1 cellular context compared by ENCODE assay signal in the genomic region with DNA sequence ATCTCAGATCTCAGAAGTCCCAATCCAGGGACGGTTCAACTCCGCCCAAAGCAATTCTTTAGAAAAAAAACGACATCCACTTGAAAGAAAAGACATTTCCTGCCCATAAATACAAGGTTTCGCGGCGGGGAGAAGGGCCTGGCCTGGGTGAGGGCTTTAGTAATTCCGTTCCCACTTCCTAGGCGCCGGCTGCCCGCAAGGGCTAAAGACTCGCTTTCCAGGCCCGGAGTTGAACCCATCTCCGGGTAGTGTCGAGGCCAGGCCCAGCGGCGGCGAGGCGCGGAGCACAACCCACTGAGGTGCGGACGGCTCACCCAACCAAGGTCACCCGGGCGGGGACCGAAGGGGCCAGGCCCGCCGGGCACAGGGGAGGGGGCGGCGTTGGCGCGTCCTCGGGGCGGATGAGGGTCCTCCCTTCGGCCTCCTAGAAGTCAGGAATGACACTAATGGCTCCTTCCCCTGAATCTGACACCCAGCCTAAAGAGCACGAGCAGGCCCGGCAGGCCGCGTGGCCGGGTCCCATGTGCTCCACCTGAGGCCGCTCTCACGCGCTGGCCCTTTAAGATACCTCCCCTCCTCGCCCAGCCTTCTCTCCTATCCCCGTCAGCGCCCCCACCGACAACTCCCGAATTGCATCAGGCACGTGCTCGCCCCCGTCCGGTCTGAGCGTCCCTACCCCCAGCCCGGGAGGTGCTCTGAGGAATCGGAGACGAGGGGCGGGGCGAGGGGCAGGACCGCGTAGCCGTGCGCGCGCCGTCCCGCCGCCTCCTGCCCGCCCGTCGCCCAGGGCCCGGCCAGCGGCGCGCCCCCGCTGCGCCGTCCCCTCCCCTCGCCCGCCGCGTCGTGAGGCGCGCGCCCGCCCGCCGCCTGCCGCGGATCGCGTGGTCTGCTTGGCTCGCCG.
TF ChIP-seq lines count a peak whose summit lies in the region.

No MANE protein-coding gene starts in this region.

TF ChIP-seq in K562, 482 proteins besides CTCF, POLR2A, EP300 and RAD21 (continued from another document and continues in another):
- TF ChIP-seq, protein P1, sequence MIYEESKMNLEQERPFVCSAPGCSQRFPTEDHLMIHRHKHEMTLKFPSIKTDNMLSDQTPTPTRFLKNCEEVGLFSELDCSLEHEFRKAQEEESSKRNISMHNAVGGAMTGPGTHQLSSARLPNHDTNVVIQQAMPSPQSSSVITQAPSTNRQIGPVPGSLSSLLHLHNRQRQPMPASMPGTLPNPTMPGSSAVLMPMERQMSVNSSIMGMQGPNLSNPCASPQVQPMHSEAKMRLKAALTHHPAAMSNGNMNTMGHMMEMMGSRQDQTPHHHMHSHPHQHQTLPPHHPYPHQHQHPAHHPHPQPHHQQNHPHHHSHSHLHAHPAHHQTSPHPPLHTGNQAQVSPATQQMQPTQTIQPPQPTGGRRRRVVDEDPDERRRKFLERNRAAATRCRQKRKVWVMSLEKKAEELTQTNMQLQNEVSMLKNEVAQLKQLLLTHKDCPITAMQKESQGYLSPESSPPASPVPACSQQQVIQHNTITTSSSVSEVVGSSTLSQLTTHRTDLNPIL (CRISPR knock-in tag; IDR thresholded peaks at IDR 0.05), result no peak
- TF ChIP-seq, protein P2, sequence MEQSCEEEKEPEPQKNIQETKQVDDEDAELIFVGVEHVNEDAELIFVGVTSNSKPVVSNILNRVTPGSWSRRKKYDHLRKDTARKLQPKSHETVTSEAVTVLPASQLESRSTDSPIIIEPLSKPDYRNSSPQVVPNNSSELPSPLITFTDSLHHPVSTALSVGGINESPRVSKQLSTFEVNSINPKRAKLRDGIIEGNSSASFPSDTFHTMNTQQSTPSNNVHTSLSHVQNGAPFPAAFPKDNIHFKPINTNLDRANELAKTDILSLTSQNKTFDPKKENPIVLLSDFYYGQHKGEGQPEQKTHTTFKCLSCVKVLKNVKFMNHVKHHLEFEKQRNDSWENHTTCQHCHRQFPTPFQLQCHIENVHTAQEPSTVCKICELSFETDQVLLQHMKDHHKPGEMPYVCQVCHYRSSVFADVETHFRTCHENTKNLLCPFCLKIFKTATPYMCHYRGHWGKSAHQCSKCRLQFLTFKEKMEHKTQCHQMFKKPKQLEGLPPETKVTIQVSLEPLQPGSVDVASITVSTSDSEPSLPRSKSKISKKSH (CRISPR knock-in tag; IDR thresholded peaks at IDR 0.05), result no peak
- TF ChIP-seq, protein P3, sequence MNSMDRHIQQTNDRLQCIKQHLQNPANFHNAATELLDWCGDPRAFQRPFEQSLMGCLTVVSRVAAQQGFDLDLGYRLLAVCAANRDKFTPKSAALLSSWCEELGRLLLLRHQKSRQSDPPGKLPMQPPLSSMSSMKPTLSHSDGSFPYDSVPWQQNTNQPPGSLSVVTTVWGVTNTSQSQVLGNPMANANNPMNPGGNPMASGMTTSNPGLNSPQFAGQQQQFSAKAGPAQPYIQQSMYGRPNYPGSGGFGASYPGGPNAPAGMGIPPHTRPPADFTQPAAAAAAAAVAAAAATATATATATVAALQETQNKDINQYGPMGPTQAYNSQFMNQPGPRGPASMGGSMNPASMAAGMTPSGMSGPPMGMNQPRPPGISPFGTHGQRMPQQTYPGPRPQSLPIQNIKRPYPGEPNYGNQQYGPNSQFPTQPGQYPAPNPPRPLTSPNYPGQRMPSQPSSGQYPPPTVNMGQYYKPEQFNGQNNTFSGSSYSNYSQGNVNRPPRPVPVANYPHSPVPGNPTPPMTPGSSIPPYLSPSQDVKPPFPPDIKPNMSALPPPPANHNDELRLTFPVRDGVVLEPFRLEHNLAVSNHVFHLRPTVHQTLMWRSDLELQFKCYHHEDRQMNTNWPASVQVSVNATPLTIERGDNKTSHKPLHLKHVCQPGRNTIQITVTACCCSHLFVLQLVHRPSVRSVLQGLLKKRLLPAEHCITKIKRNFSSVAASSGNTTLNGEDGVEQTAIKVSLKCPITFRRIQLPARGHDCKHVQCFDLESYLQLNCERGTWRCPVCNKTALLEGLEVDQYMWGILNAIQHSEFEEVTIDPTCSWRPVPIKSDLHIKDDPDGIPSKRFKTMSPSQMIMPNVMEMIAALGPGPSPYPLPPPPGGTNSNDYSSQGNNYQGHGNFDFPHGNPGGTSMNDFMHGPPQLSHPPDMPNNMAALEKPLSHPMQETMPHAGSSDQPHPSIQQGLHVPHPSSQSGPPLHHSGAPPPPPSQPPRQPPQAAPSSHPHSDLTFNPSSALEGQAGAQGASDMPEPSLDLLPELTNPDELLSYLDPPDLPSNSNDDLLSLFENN (IDR thresholded peaks at IDR 0.05; ENCODE audit: low read depth in 2 of 2, low read length in 2 of 2), result no peak
- TF ChIP-seq KDM1A (IDR thresholded peaks at IDR 0.05) (no peak), NFYB (IDR thresholded peaks at IDR 0.05; ENCODE audit: extremely low read depth, insufficient read length) (no peak), ZNF23 (CRISPR knock-in tag; IDR thresholded peaks at IDR 0.05) (no peak), RBM17 (IDR thresholded peaks at IDR 0.05; ENCODE audit: borderline replicate concordance, low read depth, low read length) (no peak), ELF1 (tag; IDR thresholded peaks at IDR 0.05) (no peak), ATF7 (IDR thresholded peaks at IDR 0.05) (peak; percentile 89), FOXJ3 (CRISPR knock-in tag; IDR thresholded peaks at IDR 0.05) (no peak), CREBBP (IDR thresholded peaks at IDR 0.05; ENCODE audit: low read depth, low read length) (no peak), ZNF146 (CRISPR knock-in tag; IDR thresholded peaks at IDR 0.05; ENCODE audit: unreplicated experiment) (no peak), TEAD1 (CRISPR knock-in tag; IDR thresholded peaks at IDR 0.05) (peak; percentile 39 to 92), ILF3 (IDR thresholded peaks at IDR 0.05; ENCODE audit: borderline replicate concordance) (no peak), ZNF253 (CRISPR knock-in tag; conservative IDR thresholded peaks at IDR 0.05) (no peak), JUND (IDR thresholded peaks at IDR 0.05; ENCODE audit: borderline replicate concordance, low read depth, low read length) (peak; percentile 82), JUND (tag; IDR thresholded peaks at IDR 0.05; ENCODE audit: borderline replicate concordance, low read depth, low read length) (peak; percentile 17; the same call in 1 of the 3 replicates), JUNB (CRISPR knock-in tag; conservative IDR thresholded peaks at IDR 0.05) (no peak), MECOM (CRISPR knock-in tag; IDR thresholded peaks at IDR 0.05) (no peak), TCF7 (IDR thresholded peaks at IDR 0.05; ENCODE audit: borderline replicate concordance) (no peak), CEBPB (tag; IDR thresholded peaks at IDR 0.05) (peak; percentile 76), RUNX1 (IDR thresholded peaks at IDR 0.05; ENCODE audit: low read depth) (no peak), MTA2 (IDR thresholded peaks at IDR 0.05; ENCODE audit: low read depth) (no peak), EWSR1 (IDR thresholded peaks at IDR 0.05; ENCODE audit: borderline replicate concordance, low read depth, partially characterized antibody) (no peak), SLC30A9 (CRISPR knock-in tag; IDR thresholded peaks at IDR 0.05) (no peak), BCL6 (CRISPR knock-in tag; IDR thresholded peaks at IDR 0.05) (no peak), POLR2H (tag; IDR thresholded peaks at IDR 0.05; ENCODE audit: low read depth) (no peak), RFX1 (IDR thresholded peaks at IDR 0.05) (no peak), FOXM1 (IDR thresholded peaks at IDR 0.05; ENCODE audit: low read depth) (peak; percentile 55; the same call in 1 of the 2 replicates), FOXM1 (CRISPR knock-in tag; IDR thresholded peaks at IDR 0.05; ENCODE audit: low read depth) (0 out of 2 replicates have a peak, but pooled peaks have one; percentile 53), BRF1 (IDR thresholded peaks at IDR 0.05; ENCODE audit: borderline replicate concordance, extremely low read depth, insufficient read length) (no peak), ARID1B (IDR thresholded peaks at IDR 0.05) (peak; percentile 60; the same call in 1 of the 2 replicates), TSC22D4 (tag; IDR thresholded peaks at IDR 0.05) (no peak), IRF2 (CRISPR knock-in tag; IDR thresholded peaks at IDR 0.05) (no peak), ZNF239 (CRISPR knock-in tag; IDR thresholded peaks at IDR 0.05) (no peak), ATF1 (CRISPR knock-in tag; IDR thresholded peaks at IDR 0.05) (no peak), ATF1 (tag; IDR thresholded peaks at IDR 0.05) (peak; percentile 73), ZNF184 (CRISPR knock-in tag; IDR thresholded peaks at IDR 0.05) (no peak)
- TF ChIP-seq, protein P4, sequence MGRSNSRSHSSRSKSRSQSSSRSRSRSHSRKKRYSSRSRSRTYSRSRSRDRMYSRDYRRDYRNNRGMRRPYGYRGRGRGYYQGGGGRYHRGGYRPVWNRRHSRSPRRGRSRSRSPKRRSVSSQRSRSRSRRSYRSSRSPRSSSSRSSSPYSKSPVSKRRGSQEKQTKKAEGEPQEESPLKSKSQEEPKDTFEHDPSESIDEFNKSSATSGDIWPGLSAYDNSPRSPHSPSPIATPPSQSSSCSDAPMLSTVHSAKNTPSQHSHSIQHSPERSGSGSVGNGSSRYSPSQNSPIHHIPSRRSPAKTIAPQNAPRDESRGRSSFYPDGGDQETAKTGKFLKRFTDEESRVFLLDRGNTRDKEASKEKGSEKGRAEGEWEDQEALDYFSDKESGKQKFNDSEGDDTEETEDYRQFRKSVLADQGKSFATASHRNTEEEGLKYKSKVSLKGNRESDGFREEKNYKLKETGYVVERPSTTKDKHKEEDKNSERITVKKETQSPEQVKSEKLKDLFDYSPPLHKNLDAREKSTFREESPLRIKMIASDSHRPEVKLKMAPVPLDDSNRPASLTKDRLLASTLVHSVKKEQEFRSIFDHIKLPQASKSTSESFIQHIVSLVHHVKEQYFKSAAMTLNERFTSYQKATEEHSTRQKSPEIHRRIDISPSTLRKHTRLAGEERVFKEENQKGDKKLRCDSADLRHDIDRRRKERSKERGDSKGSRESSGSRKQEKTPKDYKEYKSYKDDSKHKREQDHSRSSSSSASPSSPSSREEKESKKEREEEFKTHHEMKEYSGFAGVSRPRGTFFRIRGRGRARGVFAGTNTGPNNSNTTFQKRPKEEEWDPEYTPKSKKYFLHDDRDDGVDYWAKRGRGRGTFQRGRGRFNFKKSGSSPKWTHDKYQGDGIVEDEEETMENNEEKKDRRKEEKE (IDR thresholded peaks at IDR 0.05; ENCODE audit: borderline replicate concordance in 1 of 2, control insufficient read depth in 1 of 2, low read depth in 2 of 2, low read length in 1 of 2), result peak in 1 of 2 experiments; percentile 40; a peak in 1 of 4 replicates
- TF ChIP-seq, protein P5, sequence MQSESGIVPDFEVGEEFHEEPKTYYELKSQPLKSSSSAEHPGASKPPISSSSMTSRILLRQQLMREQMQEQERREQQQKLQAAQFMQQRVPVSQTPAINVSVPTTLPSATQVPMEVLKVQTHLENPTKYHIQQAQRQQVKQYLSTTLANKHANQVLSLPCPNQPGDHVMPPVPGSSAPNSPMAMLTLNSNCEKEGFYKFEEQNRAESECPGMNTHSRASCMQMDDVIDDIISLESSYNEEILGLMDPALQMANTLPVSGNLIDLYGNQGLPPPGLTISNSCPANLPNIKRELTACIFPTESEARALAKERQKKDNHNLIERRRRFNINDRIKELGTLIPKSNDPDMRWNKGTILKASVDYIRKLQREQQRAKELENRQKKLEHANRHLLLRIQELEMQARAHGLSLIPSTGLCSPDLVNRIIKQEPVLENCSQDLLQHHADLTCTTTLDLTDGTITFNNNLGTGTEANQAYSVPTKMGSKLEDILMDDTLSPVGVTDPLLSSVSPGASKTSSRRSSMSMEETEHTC (IDR thresholded peaks at IDR 0.05), result peak; percentile 95
- TF ChIP-seq, protein P6, sequence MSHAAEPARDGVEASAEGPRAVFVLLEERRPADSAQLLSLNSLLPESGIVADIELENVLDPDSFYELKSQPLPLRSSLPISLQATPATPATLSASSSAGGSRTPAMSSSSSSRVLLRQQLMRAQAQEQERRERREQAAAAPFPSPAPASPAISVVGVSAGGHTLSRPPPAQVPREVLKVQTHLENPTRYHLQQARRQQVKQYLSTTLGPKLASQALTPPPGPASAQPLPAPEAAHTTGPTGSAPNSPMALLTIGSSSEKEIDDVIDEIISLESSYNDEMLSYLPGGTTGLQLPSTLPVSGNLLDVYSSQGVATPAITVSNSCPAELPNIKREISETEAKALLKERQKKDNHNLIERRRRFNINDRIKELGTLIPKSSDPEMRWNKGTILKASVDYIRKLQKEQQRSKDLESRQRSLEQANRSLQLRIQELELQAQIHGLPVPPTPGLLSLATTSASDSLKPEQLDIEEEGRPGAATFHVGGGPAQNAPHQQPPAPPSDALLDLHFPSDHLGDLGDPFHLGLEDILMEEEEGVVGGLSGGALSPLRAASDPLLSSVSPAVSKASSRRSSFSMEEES (CRISPR knock-in tag; IDR thresholded peaks at IDR 0.05), result peak; percentile 20; the same call in 1 of the 2 replicates
- TF ChIP-seq, protein P7, sequence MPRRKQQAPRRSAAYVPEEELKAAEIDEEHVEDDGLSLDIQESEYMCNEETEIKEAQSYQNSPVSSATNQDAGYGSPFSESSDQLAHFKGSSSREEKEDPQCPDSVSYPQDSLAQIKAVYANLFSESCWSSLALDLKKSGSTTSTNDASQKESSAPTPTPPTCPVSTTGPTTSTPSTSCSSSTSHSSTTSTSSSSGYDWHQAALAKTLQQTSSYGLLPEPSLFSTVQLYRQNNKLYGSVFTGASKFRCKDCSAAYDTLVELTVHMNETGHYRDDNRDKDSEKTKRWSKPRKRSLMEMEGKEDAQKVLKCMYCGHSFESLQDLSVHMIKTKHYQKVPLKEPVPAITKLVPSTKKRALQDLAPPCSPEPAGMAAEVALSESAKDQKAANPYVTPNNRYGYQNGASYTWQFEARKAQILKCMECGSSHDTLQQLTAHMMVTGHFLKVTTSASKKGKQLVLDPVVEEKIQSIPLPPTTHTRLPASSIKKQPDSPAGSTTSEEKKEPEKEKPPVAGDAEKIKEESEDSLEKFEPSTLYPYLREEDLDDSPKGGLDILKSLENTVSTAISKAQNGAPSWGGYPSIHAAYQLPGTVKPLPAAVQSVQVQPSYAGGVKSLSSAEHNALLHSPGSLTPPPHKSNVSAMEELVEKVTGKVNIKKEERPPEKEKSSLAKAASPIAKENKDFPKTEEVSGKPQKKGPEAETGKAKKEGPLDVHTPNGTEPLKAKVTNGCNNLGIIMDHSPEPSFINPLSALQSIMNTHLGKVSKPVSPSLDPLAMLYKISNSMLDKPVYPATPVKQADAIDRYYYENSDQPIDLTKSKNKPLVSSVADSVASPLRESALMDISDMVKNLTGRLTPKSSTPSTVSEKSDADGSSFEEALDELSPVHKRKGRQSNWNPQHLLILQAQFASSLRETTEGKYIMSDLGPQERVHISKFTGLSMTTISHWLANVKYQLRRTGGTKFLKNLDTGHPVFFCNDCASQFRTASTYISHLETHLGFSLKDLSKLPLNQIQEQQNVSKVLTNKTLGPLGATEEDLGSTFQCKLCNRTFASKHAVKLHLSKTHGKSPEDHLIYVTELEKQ (CRISPR knock-in tag; IDR thresholded peaks at IDR 0.05), result 0 out of 2 replicates have a peak, but pooled peaks have one; percentile 41
- TF ChIP-seq, protein P8, sequence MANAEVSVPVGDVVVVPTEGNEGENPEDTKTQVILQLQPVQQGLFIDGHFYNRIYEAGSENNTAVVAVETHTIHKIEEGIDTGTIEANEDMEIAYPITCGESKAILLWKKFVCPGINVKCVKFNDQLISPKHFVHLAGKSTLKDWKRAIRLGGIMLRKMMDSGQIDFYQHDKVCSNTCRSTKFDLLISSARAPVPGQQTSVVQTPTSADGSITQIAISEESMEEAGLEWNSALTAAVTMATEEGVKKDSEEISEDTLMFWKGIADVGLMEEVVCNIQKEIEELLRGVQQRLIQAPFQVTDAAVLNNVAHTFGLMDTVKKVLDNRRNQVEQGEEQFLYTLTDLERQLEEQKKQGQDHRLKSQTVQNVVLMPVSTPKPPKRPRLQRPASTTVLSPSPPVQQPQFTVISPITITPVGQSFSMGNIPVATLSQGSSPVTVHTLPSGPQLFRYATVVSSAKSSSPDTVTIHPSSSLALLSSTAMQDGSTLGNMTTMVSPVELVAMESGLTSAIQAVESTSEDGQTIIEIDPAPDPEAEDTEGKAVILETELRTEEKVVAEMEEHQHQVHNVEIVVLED (CRISPR knock-in tag; IDR thresholded peaks at IDR 0.05), result peak; percentile 94
